6 cellular contexts compared by ENCODE assay signal in genomic region chr9:100366121-100366520, GRCh38.
"Had no signal": no experiment of that assay in that cellular context is flagged by ENCODE, and none has a peak within 500 bp of the region (broad histone marks: within the 10 kb centered on the region; RNA-seq: fewer than 3 reads in every experiment).

No MANE protein-coding gene starts in this region.

- H3K27me3 Mint-ChIP-seq: IgD-negative memory B cell had no signal

- ATAC-seq: HepG2 had no signal

- H3K27ac ChIP-seq: HL-60 had no signal

- H3K4me1 Mint-ChIP-seq: IgD-negative memory B cell had no signal

- FAIRE-seq: HepG2, HTR-8/SVneo had no signal

- DNase-seq: IMR-90, KBM-7 had no signal

- H3K4me3 Mint-ChIP-seq: IgD-negative memory B cell had no signal
